Comparison of ENCODE assay signal across 10 cellular contexts in genomic region chrX:68929332-68930150, GRCh38.
DNase-seq lines count a peak whose midpoint lies in the region; ATAC-seq and TF ChIP-seq lines count a peak whose summit lies in the region.
"Had no signal": no experiment of that assay in that cellular context is flagged by ENCODE, and none has a peak within 500 bp of the region (broad histone marks: within the 10 kb centered on the region; RNA-seq: fewer than 3 reads in every experiment).

No MANE protein-coding gene starts in this region.

- ATAC-seq in SK-N-SH treated with all-trans-retinoic acid at 6 μM for 48 hours = peak; percentile 95
- peak; percentile 29 for ATAC-seq in Right ventricle myocardium inferior
- ATAC-seq in HG03460 (IDR thresholded peaks at IDR 0.05; ENCODE audit: unreplicated experiment) = no peak

- DNase-seq in ELR (ENCODE audit: low read depth) = peak; percentile 78
- DNase-seq in Right ventricle myocardium inferior (ENCODE audit: missing footprints) = no peak
- peak; percentile 62 for DNase-seq in posterior vena cava (ENCODE audit: low spot score)
- DNase-seq in GDM1 (lab: John Stamatoyannopoulos, UW) = no peak
- no peak for DNase-seq in GF-D8 (lab: John Stamatoyannopoulos, UW)
- no peak for DNase-seq in activated T-cell treated with anti-CD3 and anti-CD28 coated beads, Interleukin-2, amount 50 U/mL, for 1 hour
- DNase-seq: DMS79, KBM-7 had no signal

- intact Hi-C loops in Right ventricle myocardium inferior (cut with DNase I) (loop anchor here (2.0 to 5.0 kb wide), 3 partner anchors 32 to 101 kb away; partner anchors contain the start of gene EFNB1), posterior vena cava (cut with DNase I) (no loop called here)

TF ChIP-seq in SK-N-SH treated with all-trans-retinoic acid at 6 μM for 48 hours, 23 proteins besides CTCF, POLR2A, EP300 and RAD21:
- no peak for TF ChIP-seq ZFP3 (CRISPR knock-in tag; IDR thresholded peaks at IDR 0.05)
- no peak for TF ChIP-seq ARNTL (CRISPR knock-in tag; IDR thresholded peaks at IDR 0.05; ENCODE audit: borderline replicate concordance, low read depth)
- no peak for TF ChIP-seq ZFP30 (CRISPR knock-in tag; IDR thresholded peaks at IDR 0.05)
- no peak for TF ChIP-seq SNAI2 (CRISPR knock-in tag; IDR thresholded peaks at IDR 0.05)
- no peak for TF ChIP-seq CSDC2 (CRISPR knock-in tag; IDR thresholded peaks at IDR 0.05)
- no peak for TF ChIP-seq TOX (CRISPR knock-in tag; IDR thresholded peaks at IDR 0.05; ENCODE audit: borderline replicate concordance)
- TF ChIP-seq ISL1 (CRISPR knock-in tag; IDR thresholded peaks at IDR 0.05) = no peak
- no peak for TF ChIP-seq ZC3H10 (CRISPR knock-in tag; IDR thresholded peaks at IDR 0.05)
- no peak for TF ChIP-seq RARB (CRISPR knock-in tag; IDR thresholded peaks at IDR 0.05)
- no peak for TF ChIP-seq BACH2 (CRISPR knock-in tag; IDR thresholded peaks at IDR 0.05; ENCODE audit: borderline replicate concordance)
- no peak for TF ChIP-seq OSR1 (CRISPR knock-in tag; IDR thresholded peaks at IDR 0.05)
- TF ChIP-seq, protein P1, sequence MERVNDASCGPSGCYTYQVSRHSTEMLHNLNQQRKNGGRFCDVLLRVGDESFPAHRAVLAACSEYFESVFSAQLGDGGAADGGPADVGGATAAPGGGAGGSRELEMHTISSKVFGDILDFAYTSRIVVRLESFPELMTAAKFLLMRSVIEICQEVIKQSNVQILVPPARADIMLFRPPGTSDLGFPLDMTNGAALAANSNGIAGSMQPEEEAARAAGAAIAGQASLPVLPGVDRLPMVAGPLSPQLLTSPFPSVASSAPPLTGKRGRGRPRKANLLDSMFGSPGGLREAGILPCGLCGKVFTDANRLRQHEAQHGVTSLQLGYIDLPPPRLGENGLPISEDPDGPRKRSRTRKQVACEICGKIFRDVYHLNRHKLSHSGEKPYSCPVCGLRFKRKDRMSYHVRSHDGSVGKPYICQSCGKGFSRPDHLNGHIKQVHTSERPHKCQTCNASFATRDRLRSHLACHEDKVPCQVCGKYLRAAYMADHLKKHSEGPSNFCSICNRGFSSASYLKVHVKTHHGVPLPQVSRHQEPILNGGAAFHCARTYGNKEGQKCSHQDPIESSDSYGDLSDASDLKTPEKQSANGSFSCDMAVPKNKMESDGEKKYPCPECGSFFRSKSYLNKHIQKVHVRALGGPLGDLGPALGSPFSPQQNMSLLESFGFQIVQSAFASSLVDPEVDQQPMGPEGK (CRISPR knock-in tag; IDR thresholded peaks at IDR 0.05; ENCODE audit: borderline replicate concordance) = no peak
- no peak for TF ChIP-seq ESRRG (CRISPR knock-in tag; IDR thresholded peaks at IDR 0.05)
- TF ChIP-seq, protein P2, sequence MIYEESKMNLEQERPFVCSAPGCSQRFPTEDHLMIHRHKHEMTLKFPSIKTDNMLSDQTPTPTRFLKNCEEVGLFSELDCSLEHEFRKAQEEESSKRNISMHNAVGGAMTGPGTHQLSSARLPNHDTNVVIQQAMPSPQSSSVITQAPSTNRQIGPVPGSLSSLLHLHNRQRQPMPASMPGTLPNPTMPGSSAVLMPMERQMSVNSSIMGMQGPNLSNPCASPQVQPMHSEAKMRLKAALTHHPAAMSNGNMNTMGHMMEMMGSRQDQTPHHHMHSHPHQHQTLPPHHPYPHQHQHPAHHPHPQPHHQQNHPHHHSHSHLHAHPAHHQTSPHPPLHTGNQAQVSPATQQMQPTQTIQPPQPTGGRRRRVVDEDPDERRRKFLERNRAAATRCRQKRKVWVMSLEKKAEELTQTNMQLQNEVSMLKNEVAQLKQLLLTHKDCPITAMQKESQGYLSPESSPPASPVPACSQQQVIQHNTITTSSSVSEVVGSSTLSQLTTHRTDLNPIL (CRISPR knock-in tag; IDR thresholded peaks at IDR 0.05; ENCODE audit: low read depth) = no peak
- TF ChIP-seq ZNF8 (CRISPR knock-in tag; IDR thresholded peaks at IDR 0.05) = no peak

Comparison
In these comparisons a context has a peak if more than half of its experiments do, and no peak if none do; other contexts are left out.
1. DNase-seq: peak in ELR (single experiment) and posterior vena cava (single experiment); none in Right ventricle myocardium inferior (single experiment), GDM1 (single experiment), GF-D8 (single experiment) and activated T-cell treated with anti-CD3 and anti-CD28 coated beads, Interleukin-2, amount 50 U/mL, for 1 hour (single experiment).